Comparison of ENCODE assay signal across 25 cellular contexts in genomic region chr11:132898021-132898420, GRCh38.
DNase-seq lines count a peak whose midpoint lies in the region; TF ChIP-seq lines count a peak whose summit lies in the region.
"Had no signal": no experiment of that assay in that cellular context is flagged by ENCODE, and none has a peak within 500 bp of the region (broad histone marks: within the 10 kb centered on the region; RNA-seq: fewer than 3 reads in every experiment).

No MANE protein-coding gene starts in this region.

- TF ChIP-seq CTCF in AG10803 (conservative IDR thresholded peaks at IDR 0.05; ENCODE audit: low read length) = no peak
- TF ChIP-seq CTCF in HFFc6 (IDR thresholded peaks at IDR 0.05) = no peak
- TF ChIP-seq CTCF in fibroblast of pulmonary artery (IDR thresholded peaks at IDR 0.05; ENCODE audit: low read length, missing control alignments) = no peak
- TF ChIP-seq CTCF in thyroid gland (IDR thresholded peaks at IDR 0.05) = no peak

- intact Hi-C loops in thyroid gland (cut with DNase I) = no loop called here
- intact Hi-C loops in posterior vena cava (cut with DNase I) = no loop called here

- no peak overlapping the region for H3K27ac Mint-ChIP-seq in HFFc6
- H3K27ac Mint-ChIP-seq: activated CD4-positive, alpha-beta memory T cell treated with anti-CD3 and anti-CD28 coated beads, Interleukin-2, amount 10 ng/mL, durations not matched to agents 7 days and 5 days; GM23338; stimulated activated memory B cell treated with anti-CD40 and anti-IgM and Interleukin-4, amounts not matched to agents 10 μg/mL and 1 μg/mL and 100 μg/mL, for 72 hours; WTC11 had no signal

- H3K36me3 ChIP-seq in thyroid gland = no peaks in the 10 kb centered on the region
- H3K36me3 ChIP-seq: gastroesophageal sphincter, lower lobe of right lung, prostate gland, vagina had no signal

- no peaks in the 10 kb centered on the region for H3K9me3 ChIP-seq in thyroid gland
- H3K9me3 ChIP-seq: gastroesophageal sphincter, lower lobe of right lung, prostate gland, vagina had no signal

- no peaks in the 10 kb centered on the region; the same call in 1 of the 2 replicates for H3K9me3 Mint-ChIP-seq in HFFc6
- H3K9me3 Mint-ChIP-seq: GM23338 had no signal

- H3K27me3 Mint-ChIP-seq in HFFc6 (ENCODE audit: insufficient read depth) = no peaks in the 10 kb centered on the region; the same call in none of the 2 replicates
- H3K27me3 Mint-ChIP-seq: activated CD4-positive, alpha-beta memory T cell treated with anti-CD3 and anti-CD28 coated beads, Interleukin-2, amount 10 ng/mL, durations not matched to agents 7 days and 5 days; IgD-negative memory B cell; stimulated activated memory B cell treated with anti-CD40 and anti-IgM and Interleukin-4, amounts not matched to agents 10 μg/mL and 1 μg/mL and 100 μg/mL, for 72 hours had no signal

- H3K27me3 ChIP-seq in thyroid gland = no peaks in the 10 kb centered on the region
- H3K27me3 ChIP-seq: gastroesophageal sphincter, vagina had no signal

- 80 to 83% methylated on average over 4 of the region's 4 CpGs for WGBS in thyroid gland, 2 donors

- in situ Hi-C loops in ACHN (cut with HindIII; ENCODE audit: low pct_ligation_motif_present, low pct_unique_long_range_greater_than_20kb, low sequenced_read_pairs) = no loop called here

- no peaks in the 10 kb centered on the region for H3K4me1 ChIP-seq in thyroid gland
- H3K4me1 ChIP-seq: gastroesophageal sphincter, lower lobe of right lung, prostate gland, vagina had no signal

- H3K4me3 ChIP-seq in AG10803 (ENCODE audit: low read length) (no peak overlapping the region), fibroblast of pulmonary artery (replicated peaks; ENCODE audit: low read depth, low read length) (no peak overlapping the region), thyroid gland (replicated peaks in 1 of 3) (no peak overlapping the region)
- H3K4me3 ChIP-seq: gastroesophageal sphincter, GM23338, lower lobe of right lung, prostate gland, vagina had no signal

- TF ChIP-seq POLR2A in thyroid gland (IDR thresholded peaks at IDR 0.05) = no peak

- H3K27ac ChIP-seq in thyroid gland = no peak overlapping the region
- H3K27ac ChIP-seq: C4-2B, gastroesophageal sphincter, lower lobe of right lung, prostate gland, vagina had no signal

- no peaks in the 10 kb centered on the region for H3K36me3 Mint-ChIP-seq in HFFc6 (ENCODE audit: low read depth)
- H3K36me3 Mint-ChIP-seq: IgD-negative memory B cell; stimulated activated memory B cell treated with anti-CD40 and anti-IgM and Interleukin-4, amounts not matched to agents 10 μg/mL and 1 μg/mL and 100 μg/mL, for 72 hours had no signal

- DNase-seq in AG10803 (ENCODE audit: low read depth) = peak; percentile 12
- DNase-seq in HFFc6 = peak; percentile 6
- peak; percentile 78 for DNase-seq in astrocyte of the hippocampus (ENCODE audit: low read depth, low spot score)
- peak; percentile 21 for DNase-seq in fibroblast of pulmonary artery (ENCODE audit: low read depth)
- no peak for DNase-seq in NCI-H2029 treated with DMSO at 0.1 percent for 48 hours (lab: John Stamatoyannopoulos, UW)
- DNase-seq in ACHN = no peak
- DNase-seq in thyroid gland = no peak
- DNase-seq in posterior vena cava (ENCODE audit: low spot score) = no peak
- DNase-seq: activated CD4-positive, alpha-beta memory T cell treated with anti-CD3 and anti-CD28 coated beads, Interleukin-2, amount 10 ng/mL, durations not matched to agents 7 days and 5 days; activated gamma-delta T cell; Calu3; GDM1; islet precursor cell; lower lobe of right lung; MM.1S; NCI-H146; NCI-H526 treated with DMSO at 0.1 percent for 48 hours had no signal

- H3K4me1 Mint-ChIP-seq in HFFc6 (ENCODE audit: low read depth) = peaks cover 9% of the 10 kb centered on the region
- H3K4me1 Mint-ChIP-seq: activated CD4-positive, alpha-beta memory T cell treated with anti-CD3 and anti-CD28 coated beads, Interleukin-2, amount 10 ng/mL, durations not matched to agents 7 days and 5 days; stimulated activated memory B cell treated with anti-CD40 and anti-IgM and Interleukin-4, amounts not matched to agents 10 μg/mL and 1 μg/mL and 100 μg/mL, for 72 hours had no signal

- no peak overlapping the region for H3K4me3 Mint-ChIP-seq in HFFc6
- H3K4me3 Mint-ChIP-seq: activated CD4-positive, alpha-beta memory T cell treated with anti-CD3 and anti-CD28 coated beads, Interleukin-2, amount 10 ng/mL, durations not matched to agents 7 days and 5 days; GM23338; IgD-negative memory B cell; stimulated activated memory B cell treated with anti-CD40 and anti-IgM and Interleukin-4, amounts not matched to agents 10 μg/mL and 1 μg/mL and 100 μg/mL, for 72 hours; WTC11 had no signal

Comparison
In these comparisons a context has a peak if more than half of its experiments do, and no peak if none do; other contexts are left out.
1. DNase-seq: peak in AG10803 (single experiment), HFFc6 (single experiment), astrocyte of the hippocampus (single experiment) and fibroblast of pulmonary artery (single experiment); none in NCI-H2029 treated with DMSO at 0.1 percent for 48 hours (single experiment), ACHN (single experiment), thyroid gland (0 of 2) and posterior vena cava (single experiment).